In the genomic region with DNA sequence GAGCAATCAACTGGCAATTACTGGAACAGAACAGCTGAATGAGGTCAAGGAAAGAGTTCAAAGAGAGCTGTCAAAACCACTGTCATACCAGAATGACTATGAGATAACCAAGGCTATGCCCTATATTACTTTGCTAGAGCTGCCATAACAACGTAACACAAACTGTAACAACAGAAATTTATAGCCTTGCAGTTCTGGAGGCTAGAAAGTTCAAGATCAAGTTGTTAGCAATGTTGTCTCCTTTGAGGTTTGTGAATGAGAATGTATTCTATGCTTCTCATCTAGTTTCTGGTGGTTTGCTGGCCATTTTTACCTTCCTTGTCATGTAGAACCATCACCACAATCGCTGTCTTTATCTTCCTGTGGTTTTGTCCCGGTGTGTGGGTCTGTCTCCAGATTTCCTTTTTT, we compare ENCODE assay signal across 10 cellular contexts.
DNase-seq lines count a peak whose midpoint lies in the region; ATAC-seq and TF ChIP-seq lines count a peak whose summit lies in the region.
"Had no signal": no experiment of that assay in that cellular context is flagged by ENCODE, and none has a peak within 500 bp of the region (broad histone marks: within the 10 kb centered on the region; RNA-seq: fewer than 3 reads in every experiment).

No MANE protein-coding gene starts in this region.

- H3K27ac Mint-ChIP-seq in activated naive CD8-positive, alpha-beta T cell treated with anti-CD3 and anti-CD28 coated beads, Interleukin-2, amount 50 U/mL, for 24 hours, result no peak overlapping the region

- TF ChIP-seq CTCF in GM13977 (IDR thresholded peaks at IDR 0.05; ENCODE audit: extremely low read depth, insufficient read depth, missing control alignments), result no peak
- no peak for TF ChIP-seq CTCF in GM20000 (IDR thresholded peaks at IDR 0.05; ENCODE audit: extremely low read depth, missing control alignments)
- TF ChIP-seq CTCF in gastrocnemius medialis (IDR thresholded peaks at IDR 0.05 in 4 of 5, conservative IDR thresholded peaks at IDR 0.05 in 1 of 5), result no peak
- no peak for TF ChIP-seq CTCF in adrenal gland (IDR thresholded peaks at IDR 0.05)

- H3K36me3 ChIP-seq in gastrocnemius medialis (no peaks in the 10 kb centered on the region), adrenal gland (replicated peaks in 1 of 2) (no peaks in the 10 kb centered on the region)

- H3K4me3 ChIP-seq in gastrocnemius medialis, result no peak overlapping the region
- no peak overlapping the region for H3K4me3 ChIP-seq in adrenal gland

- H3K9me3 Mint-ChIP-seq in activated naive CD8-positive, alpha-beta T cell treated with anti-CD3 and anti-CD28 coated beads, Interleukin-2, amount 50 U/mL, for 24 hours, result peaks cover 4% of the 10 kb centered on the region

- ATAC-seq in HG03159 (IDR thresholded peaks at IDR 0.05; ENCODE audit: unreplicated experiment), result peak; percentile 82
- peak; percentile 95 for ATAC-seq in activated naive CD8-positive, alpha-beta T cell treated with anti-CD3 and anti-CD28 coated beads, Interleukin-2, amount 50 U/mL, for 24 hours
- ATAC-seq in gastrocnemius medialis, result no peak

- intact Hi-C loops in gastrocnemius medialis (cut with DNase I; ENCODE audit: low total_unique reads), result no loop called here
- intact Hi-C loops in adrenal gland (cut with DNase I), result no loop called here

- H3K4me3 Mint-ChIP-seq in activated naive CD8-positive, alpha-beta T cell treated with anti-CD3 and anti-CD28 coated beads, Interleukin-2, amount 50 U/mL, for 24 hours, result no peak overlapping the region

- WGBS in adrenal gland, 4 donors, result 22 to 33% (median 28%) methylated on average over 3 of the region's 3 CpGs

- peaks cover 4% of the 10 kb centered on the region for H3K27me3 Mint-ChIP-seq in activated naive CD8-positive, alpha-beta T cell treated with anti-CD3 and anti-CD28 coated beads, Interleukin-2, amount 50 U/mL, for 24 hours

- H3K27ac ChIP-seq in gastrocnemius medialis (no peak overlapping the region), adrenal gland (peak overlapping the region in 1 of 5 donors; percentile 22)
- H3K27ac ChIP-seq: parathyroid adenoma had no signal

- H3K27me3 ChIP-seq in gastrocnemius medialis (no peaks in the 10 kb centered on the region), adrenal gland (no peaks in the 10 kb centered on the region)

- no peak for TF ChIP-seq POLR2A in gastrocnemius medialis (IDR thresholded peaks at IDR 0.05)
- TF ChIP-seq POLR2A in adrenal gland (IDR thresholded peaks at IDR 0.05), result no peak

- H3K9me3 ChIP-seq in gastrocnemius medialis (no peaks in the 10 kb centered on the region), adrenal gland (replicated peaks in 1 of 3) (no peaks in the 10 kb centered on the region)

- peak; percentile 39 for DNase-seq in GM13977 (ENCODE audit: low spot score)
- DNase-seq in GM20000 (ENCODE audit: low spot score), result peak; percentile 10
- no peak for DNase-seq in activated naive CD8-positive, alpha-beta T cell treated with anti-CD3 and anti-CD28 coated beads, Interleukin-2, amount 50 U/mL, for 24 hours
- DNase-seq in gastrocnemius medialis, result no peak
- DNase-seq in NCI-H2029 (lab: John Stamatoyannopoulos, UW), result no peak
- no peak for DNase-seq in adrenal gland
- DNase-seq in C1 segment of cervical spinal cord (lab: John Stamatoyannopoulos, UW), result no peak
- DNase-seq: NK-92 treated with Interleukin-12 subunit alpha and Interleukin-12 subunit beta, amount 100 ng/mL, for 24 hours had no signal

- H3K4me1 Mint-ChIP-seq in activated naive CD8-positive, alpha-beta T cell treated with anti-CD3 and anti-CD28 coated beads, Interleukin-2, amount 50 U/mL, for 24 hours, result peaks cover 11% of the 10 kb centered on the region

- in situ Hi-C loops in GM13977 (cut with MboI; ENCODE audit: low pct_unique_long_range_greater_than_20kb, low sequenced_read_pairs, unreplicated experiment), result no loop called here
- in situ Hi-C loops in gastrocnemius medialis (cut with MboI; ENCODE audit: low sequenced_read_pairs in 4 of 4), result no loop called here

- H3K4me1 ChIP-seq in gastrocnemius medialis (no peaks in the 10 kb centered on the region), adrenal gland (replicated peaks in 1 of 2) (peaks cover 7 to 9% of the 10 kb centered on the region in 2 donors)
- H3K4me1 ChIP-seq: parathyroid adenoma had no signal

- no peaks in the 10 kb centered on the region for H3K36me3 Mint-ChIP-seq in activated naive CD8-positive, alpha-beta T cell treated with anti-CD3 and anti-CD28 coated beads, Interleukin-2, amount 50 U/mL, for 24 hours (ENCODE audit: low read depth)

Comparison
In these comparisons a context has a peak if more than half of its experiments do, and no peak if none do; other contexts are left out.
1. DNase-seq: peak in GM13977 (single experiment) and GM20000 (single experiment); none in activated naive CD8-positive, alpha-beta T cell treated with anti-CD3 and anti-CD28 coated beads, Interleukin-2, amount 50 U/mL, for 24 hours (single experiment), gastrocnemius medialis (0 of 2), NCI-H2029 (single experiment), adrenal gland (0 of 7) and C1 segment of cervical spinal cord (0 of 14).
2. ATAC-seq: peak in HG03159 (single experiment) and activated naive CD8-positive, alpha-beta T cell treated with anti-CD3 and anti-CD28 coated beads, Interleukin-2, amount 50 U/mL, for 24 hours (single experiment); none in gastrocnemius medialis (0 of 2).